Comparison of ENCODE assay signal across 23 cellular contexts in genomic region chr2:86256300-86256699, GRCh38.
"Had no signal": no experiment of that assay in that cellular context is flagged by ENCODE, and none has a peak within 500 bp of the region (broad histone marks: within the 10 kb centered on the region; RNA-seq: fewer than 3 reads in every experiment).

No MANE protein-coding gene starts in this region.

- H3K9me3 Mint-ChIP-seq: memory B cell; mesothelial cell of epicardium; natural killer cell treated with Interleukin-12 subunit alpha and Interleukin-12 subunit beta and Interleukin-15 and Interleukin-18, amount 100 ng/mL, for 72 hours; neural crest cell; stimulated activated memory B cell treated with anti-CD40 and anti-IgM and Interleukin-4, amounts not matched to agents 10 μg/mL and 1 μg/mL and 100 μg/mL, for 72 hours had no signal

- H3K4me3 ChIP-seq: dorsolateral prefrontal cortex, heart left ventricle, hepatocyte, lung, mucosa of descending colon, pancreas, skin epidermis, spleen, suprapubic skin, transverse colon, upper lobe of right lung, uterus had no signal

- H3K4me3 Mint-ChIP-seq: memory B cell; mesothelial cell of epicardium; naive B cell; natural killer cell treated with Interleukin-12 subunit alpha and Interleukin-12 subunit beta and Interleukin-15 and Interleukin-18, amount 100 ng/mL, for 72 hours; neural crest cell; stimulated activated memory B cell treated with anti-CD40 and anti-IgM and Interleukin-4, amounts not matched to agents 10 μg/mL and 1 μg/mL and 100 μg/mL, for 72 hours had no signal

- H3K27me3 ChIP-seq: dorsolateral prefrontal cortex, heart left ventricle, hepatocyte, pancreas, suprapubic skin, transverse colon, upper lobe of right lung, uterus had no signal

- H3K4me1 ChIP-seq: spleen, upper lobe of right lung, uterus had no signal

- H3K36me3 ChIP-seq: neutrophil, pancreas, spleen, suprapubic skin, transverse colon, upper lobe of right lung, uterus had no signal

- H3K9me3 ChIP-seq: heart left ventricle, mucosa of descending colon, neutrophil, pancreas, spleen, suprapubic skin, transverse colon, upper lobe of right lung, uterus had no signal

- H3K27me3 Mint-ChIP-seq: stimulated activated memory B cell treated with anti-CD40 and anti-IgM and Interleukin-4, amounts not matched to agents 10 μg/mL and 1 μg/mL and 100 μg/mL, for 72 hours had no signal

- H3K27ac ChIP-seq: dorsolateral prefrontal cortex, hepatocyte, neutrophil, spleen, suprapubic skin, upper lobe of right lung had no signal

- H3K36me3 Mint-ChIP-seq: memory B cell; mesothelial cell of epicardium; natural killer cell treated with Interleukin-12 subunit alpha and Interleukin-12 subunit beta and Interleukin-15 and Interleukin-18, amount 100 ng/mL, for 72 hours; stimulated activated memory B cell treated with anti-CD40 and anti-IgM and Interleukin-4, amounts not matched to agents 10 μg/mL and 1 μg/mL and 100 μg/mL, for 72 hours had no signal

- ATAC-seq: heart left ventricle; mucosa of descending colon; natural killer cell treated with Interleukin-12 subunit alpha and Interleukin-12 subunit beta and Interleukin-15 and Interleukin-18, amount 100 ng/mL, for 72 hours; pancreas; stimulated activated memory B cell treated with anti-CD40 and anti-IgM and Interleukin-4, amounts not matched to agents 10 μg/mL and 1 μg/mL and 100 μg/mL, for 72 hours; stimulated activated naive CD8-positive, alpha-beta T cell treated with anti-CD3 and anti-CD28 coated beads, Interleukin-15, Interleukin-2, amounts not matched to agents 100 U/mL and 50 U/mL, for 24 hours; upper lobe of right lung had no signal

- H3K27ac Mint-ChIP-seq: memory B cell; mesothelial cell of epicardium; natural killer cell treated with Interleukin-12 subunit alpha and Interleukin-12 subunit beta and Interleukin-15 and Interleukin-18, amount 100 ng/mL, for 72 hours; stimulated activated memory B cell treated with anti-CD40 and anti-IgM and Interleukin-4, amounts not matched to agents 10 μg/mL and 1 μg/mL and 100 μg/mL, for 72 hours had no signal

- H3K4me1 Mint-ChIP-seq: memory B cell; naive B cell; stimulated activated memory B cell treated with anti-CD40 and anti-IgM and Interleukin-4, amounts not matched to agents 10 μg/mL and 1 μg/mL and 100 μg/mL, for 72 hours had no signal

- DNase-seq: cortex of kidney; dorsolateral prefrontal cortex; effector CD4-positive, alpha-beta T cell; heart left ventricle; mucosa of descending colon; naive B cell; pancreas; spleen; stimulated activated CD4-positive, alpha-beta T cell treated with anti-CD3 and anti-CD28 coated beads, Interleukin-4, amount 100 ng/mL, for 4 hours; stimulated activated naive CD8-positive, alpha-beta T cell treated with anti-CD3 and anti-CD28 coated beads, Interleukin-15, Interleukin-2, amounts not matched to agents 100 U/mL and 50 U/mL, for 24 hours; transverse colon; upper lobe of right lung; uterus had no signal
